7 cellular contexts compared by ENCODE assay signal in the genomic region with DNA sequence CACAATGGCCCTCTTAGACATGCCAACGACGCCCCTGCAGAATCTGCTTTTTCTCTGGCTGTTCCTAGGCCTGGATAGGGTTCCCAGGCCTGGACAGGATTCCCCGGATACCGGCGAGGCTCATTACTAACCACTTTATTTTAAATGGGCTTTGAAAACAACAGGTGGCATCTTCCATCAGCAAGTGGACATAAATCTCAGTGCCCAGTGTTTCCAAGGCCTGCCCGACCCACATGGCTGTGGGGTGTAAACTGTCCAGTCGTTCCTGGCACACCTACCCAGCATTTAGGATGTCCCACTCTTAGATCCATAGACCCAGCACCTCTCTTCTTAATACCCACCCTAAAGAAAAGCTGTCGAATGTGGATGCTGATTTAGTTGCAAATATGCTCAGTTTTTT. TPM values are rescaled to one million over a fixed set of nuclear protein-coding genes. Genes with fewer than 3 reads are reported as not detected.
DNase-seq lines count a peak whose midpoint lies in the region; ATAC-seq and TF ChIP-seq lines count a peak whose summit lies in the region.

No MANE protein-coding gene starts in this region.

- H3K9me3 ChIP-seq in HUES64 (ENCODE audit: insufficient read depth, low read depth, low read length), result no peaks in the 10 kb centered on the region
- H3K9me3 ChIP-seq in right cardiac atrium (ENCODE audit: control insufficient read depth, low read length), result peaks cover 2% of the 10 kb centered on the region
- H3K9me3 ChIP-seq in smooth muscle cell (replicated peaks; ENCODE audit: low read depth), result no peaks in the 10 kb centered on the region

- H4K20me1 ChIP-seq in smooth muscle cell (ENCODE audit: low read depth), result no peaks in the 10 kb centered on the region

- peak overlapping the region; percentile 96 for H2AFZ ChIP-seq in smooth muscle cell (ENCODE audit: low read depth)

- ATAC-seq in WTC11, result peak; percentile 9; the same call in 1 of the 2 replicates
- ATAC-seq in right cardiac atrium, result no peak
- no peak for ATAC-seq in HG03025 (IDR thresholded peaks at IDR 0.05; ENCODE audit: low FRiP score, unreplicated experiment)
- ATAC-seq in GM18520 (IDR thresholded peaks at IDR 0.05; ENCODE audit: unreplicated experiment), result no peak
- no peak for ATAC-seq in HG03108 (IDR thresholded peaks at IDR 0.05; ENCODE audit: unreplicated experiment)

- peaks cover 25% of the 10 kb centered on the region for H3K9me3 Mint-ChIP-seq in WTC11

- peaks cover 14% of the 10 kb centered on the region for H3K4me1 ChIP-seq in HUES64 (ENCODE audit: insufficient read depth, low read length)
- no peaks in the 10 kb centered on the region for H3K4me1 ChIP-seq in right cardiac atrium (ENCODE audit: control insufficient read depth, insufficient read depth, low read length)
- H3K4me1 ChIP-seq in smooth muscle cell (ENCODE audit: low read depth), result no peaks in the 10 kb centered on the region

- H3K4me3 Mint-ChIP-seq in WTC11, result peak overlapping the region; percentile 88

- WGBS in HUES64, result 49% methylated on average over 7 of the region's 8 CpGs
- 42% methylated on average over 8 of the region's 8 CpGs for WGBS in right cardiac atrium
- 53% methylated on average over 8 of the region's 8 CpGs for WGBS in smooth muscle cell (ENCODE audit: low lambda C conversion rate)

- peaks cover 10% of the 10 kb centered on the region for H3K27me3 Mint-ChIP-seq in WTC11 (ENCODE audit: low read depth)

- H3K27ac ChIP-seq in HUES64 (ENCODE audit: low read depth, low read length), result no peak overlapping the region
- peak overlapping the region; percentile 61 for H3K27ac ChIP-seq in right cardiac atrium (ENCODE audit: low read length)
- H3K27ac ChIP-seq in smooth muscle cell (ENCODE audit: low read depth), result no peak overlapping the region

- H3K79me2 ChIP-seq in smooth muscle cell (ENCODE audit: low read depth), result no peaks in the 10 kb centered on the region

- TF ChIP-seq CTCF in WTC11 (IDR thresholded peaks at IDR 0.05) (no peak), smooth muscle cell (IDR thresholded peaks at IDR 0.05; ENCODE audit: borderline replicate concordance, insufficient read depth, poor library complexity, severe bottlenecking) (no peak)

- peaks cover 24% of the 10 kb centered on the region for H3K36me3 Mint-ChIP-seq in WTC11

- H3K36me3 ChIP-seq in HUES64 (ENCODE audit: insufficient read depth, low read length), result no peaks in the 10 kb centered on the region
- no peaks in the 10 kb centered on the region for H3K36me3 ChIP-seq in smooth muscle cell (ENCODE audit: low read depth)

- DNase-seq in WTC11 (ENCODE audit: low spot score) (no peak), right cardiac atrium (no peak), smooth muscle cell (lab: John Stamatoyannopoulos, UW; ENCODE audit: unreplicated experiment) (no peak)

- POLR2A ChIA-PET in WTC11 (lab: Charles Lee), result no interaction called here

- intact Hi-C loops in right cardiac atrium (cut with DNase I), result no loop called here

- H3K4me3 ChIP-seq in HUES64 (ENCODE audit: low read length), result peak overlapping the region; percentile 77
- H3K4me3 ChIP-seq in right cardiac atrium (ENCODE audit: low read length), result peak overlapping the region; percentile 58
- peak overlapping the region; percentile 84 for H3K4me3 ChIP-seq in smooth muscle cell

- H3K27ac Mint-ChIP-seq in WTC11, result no peak overlapping the region

- CTCF ChIA-PET in WTC11 (lab: Charles Lee), result no interaction called here

- H3K4me1 Mint-ChIP-seq in WTC11, result peaks cover 30% of the 10 kb centered on the region

- H3K4me2 ChIP-seq in smooth muscle cell, result peak overlapping the region; percentile 87

- H3K9ac ChIP-seq in HUES64 (ENCODE audit: low read depth, low read length), result peak overlapping the region; percentile 83; the same call in 1 of the 2 replicates
- H3K9ac ChIP-seq in smooth muscle cell (ENCODE audit: low read depth), result no peak overlapping the region

- H3F3A ChIP-seq in smooth muscle cell (ENCODE audit: low read depth), result peaks cover 13% of the 10 kb centered on the region

- H3K27me3 ChIP-seq in HUES64 (ENCODE audit: insufficient read depth, low read length) (peaks cover 15% of the 10 kb centered on the region), right cardiac atrium (ENCODE audit: control insufficient read depth, insufficient read depth) (no peaks in the 10 kb centered on the region), smooth muscle cell (ENCODE audit: low read depth) (no peaks in the 10 kb centered on the region)

TF ChIP-seq in WTC11, 78 proteins besides CTCF, POLR2A, EP300 and RAD21 (continues in another document):
- TF ChIP-seq, protein P1, sequence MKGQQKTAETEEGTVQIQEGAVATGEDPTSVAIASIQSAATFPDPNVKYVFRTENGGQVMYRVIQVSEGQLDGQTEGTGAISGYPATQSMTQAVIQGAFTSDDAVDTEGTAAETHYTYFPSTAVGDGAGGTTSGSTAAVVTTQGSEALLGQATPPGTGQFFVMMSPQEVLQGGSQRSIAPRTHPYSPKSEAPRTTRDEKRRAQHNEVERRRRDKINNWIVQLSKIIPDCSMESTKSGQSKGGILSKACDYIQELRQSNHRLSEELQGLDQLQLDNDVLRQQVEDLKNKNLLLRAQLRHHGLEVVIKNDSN (CRISPR knock-in tag; IDR thresholded peaks at IDR 0.05), result no peak
- TF ChIP-seq, protein P2, sequence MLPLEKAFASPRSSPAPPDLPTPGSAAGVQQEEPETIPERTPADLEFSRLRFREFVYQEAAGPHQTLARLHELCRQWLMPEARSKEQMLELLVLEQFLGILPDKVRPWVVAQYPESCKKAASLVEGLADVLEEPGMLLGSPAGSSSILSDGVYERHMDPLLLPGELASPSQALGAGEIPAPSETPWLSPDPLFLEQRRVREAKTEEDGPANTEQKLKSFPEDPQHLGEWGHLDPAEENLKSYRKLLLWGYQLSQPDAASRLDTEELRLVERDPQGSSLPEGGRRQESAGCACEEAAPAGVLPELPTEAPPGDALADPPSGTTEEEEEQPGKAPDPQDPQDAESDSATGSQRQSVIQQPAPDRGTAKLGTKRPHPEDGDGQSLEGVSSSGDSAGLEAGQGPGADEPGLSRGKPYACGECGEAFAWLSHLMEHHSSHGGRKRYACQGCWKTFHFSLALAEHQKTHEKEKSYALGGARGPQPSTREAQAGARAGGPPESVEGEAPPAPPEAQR (CRISPR knock-in tag; IDR thresholded peaks at IDR 0.05), result no peak
- TF ChIP-seq ELF4 (CRISPR knock-in tag; IDR thresholded peaks at IDR 0.05; ENCODE audit: low read depth), result no peak
- TF ChIP-seq GABPB1 (CRISPR knock-in tag; IDR thresholded peaks at IDR 0.05), result no peak
- TF ChIP-seq, protein P3, sequence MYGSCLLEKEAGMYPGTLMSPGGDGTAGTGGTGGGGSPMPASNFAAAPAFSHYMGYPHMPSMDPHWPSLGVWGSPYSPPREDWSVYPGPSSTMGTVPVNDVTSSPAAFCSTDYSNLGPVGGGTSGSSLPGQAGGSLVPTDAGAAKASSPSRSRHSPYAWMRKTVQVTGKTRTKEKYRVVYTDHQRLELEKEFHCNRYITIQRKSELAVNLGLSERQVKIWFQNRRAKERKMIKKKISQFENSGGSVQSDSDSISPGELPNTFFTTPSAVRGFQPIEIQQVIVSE (CRISPR knock-in tag; IDR thresholded peaks at IDR 0.05; ENCODE audit: borderline replicate concordance), result no peak
- TF ChIP-seq, protein P4, sequence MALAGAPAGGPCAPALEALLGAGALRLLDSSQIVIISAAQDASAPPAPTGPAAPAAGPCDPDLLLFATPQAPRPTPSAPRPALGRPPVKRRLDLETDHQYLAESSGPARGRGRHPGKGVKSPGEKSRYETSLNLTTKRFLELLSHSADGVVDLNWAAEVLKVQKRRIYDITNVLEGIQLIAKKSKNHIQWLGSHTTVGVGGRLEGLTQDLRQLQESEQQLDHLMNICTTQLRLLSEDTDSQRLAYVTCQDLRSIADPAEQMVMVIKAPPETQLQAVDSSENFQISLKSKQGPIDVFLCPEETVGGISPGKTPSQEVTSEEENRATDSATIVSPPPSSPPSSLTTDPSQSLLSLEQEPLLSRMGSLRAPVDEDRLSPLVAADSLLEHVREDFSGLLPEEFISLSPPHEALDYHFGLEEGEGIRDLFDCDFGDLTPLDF (CRISPR knock-in tag; IDR thresholded peaks at IDR 0.05), result no peak
- no peak for TF ChIP-seq TEAD1 (CRISPR knock-in tag; IDR thresholded peaks at IDR 0.05)
- TF ChIP-seq ATF1 (CRISPR knock-in tag; IDR thresholded peaks at IDR 0.05), result no peak
- TF ChIP-seq CBFB (CRISPR knock-in tag; IDR thresholded peaks at IDR 0.05; ENCODE audit: low read depth), result no peak
- no peak for TF ChIP-seq MYBL2 (CRISPR knock-in tag; IDR thresholded peaks at IDR 0.05)
- TF ChIP-seq TCF7 (CRISPR knock-in tag; IDR thresholded peaks at IDR 0.05; ENCODE audit: low read depth), result no peak

RNA-seq across cellular contexts. Expression of a gene that starts 0.9 kb away (rescaled TPM):
- polyA plus RNA-seq in HUES64 (2013, experiment 1 of 2), result 21.1 TPM
- polyA plus RNA-seq in HUES64 (2013, experiment 2 of 2), result 24.5 TPM
- total RNA-seq in WTC11 (2021), result 26.7 to 34.0 TPM (median 27.7 TPM) in 3 replicates
- 10 to 100 TPM; 30.2 to 55.3 (median 49.5) TPM for total RNA-seq in right cardiac atrium
- polyA plus RNA-seq in right cardiac atrium, result 39.9 TPM
- 6.3 and 11.4 TPM in 2 replicates for total RNA-seq in smooth muscle cell
- 12.0 and 12.1 TPM in 2 replicates for polyA plus RNA-seq in smooth muscle cell

RNA-seq across cellular contexts. Expression of a gene that starts 46.7 kb away (rescaled TPM):
- 45.1 TPM for polyA plus RNA-seq in HUES64 (2013, experiment 1 of 2)
- 44.3 TPM for polyA plus RNA-seq in HUES64 (2013, experiment 2 of 2)
- 117 to 122 TPM (median 121 TPM) in 3 replicates for total RNA-seq in WTC11 (2021)
- total RNA-seq in right cardiac atrium, result 100 to 1,000 TPM; 168 to 186 (median 183) TPM
- 75.7 TPM for polyA plus RNA-seq in right cardiac atrium
- 106 and 353 TPM in 2 replicates for total RNA-seq in smooth muscle cell
- 64.2 and 70.0 TPM in 2 replicates for polyA plus RNA-seq in smooth muscle cell

RNA-seq across cellular contexts. Expression of a gene that starts 56.7 kb away (rescaled TPM):
- 505 TPM for polyA plus RNA-seq in HUES64 (2013, experiment 1 of 2)
- polyA plus RNA-seq in HUES64 (2013, experiment 2 of 2), result 454 TPM
- 481 to 548 TPM (median 496 TPM) in 3 replicates for total RNA-seq in WTC11 (2021)
- total RNA-seq in right cardiac atrium, result 100 to 1,000 TPM in 2 of 4 donors, 10 to 100 TPM in 2; 84.0 to 103 (median 98.1) TPM
- polyA plus RNA-seq in right cardiac atrium, result 98.9 TPM
- total RNA-seq in smooth muscle cell, result 188 and 198 TPM in 2 replicates
- 146 and 172 TPM in 2 replicates for polyA plus RNA-seq in smooth muscle cell

RNA-seq across cellular contexts. Expression of a gene that starts 57.1 kb away (rescaled TPM):
- polyA plus RNA-seq in HUES64 (2013, experiment 1 of 2), result 10.6 TPM
- 11.5 TPM for polyA plus RNA-seq in HUES64 (2013, experiment 2 of 2)
- total RNA-seq in WTC11 (2021), result 10.3 to 15.7 TPM (median 11.8 TPM) in 3 replicates
- total RNA-seq in right cardiac atrium, result 10 to 100 TPM; 11.5 to 25.2 (median 15.4) TPM
- 15.7 TPM for polyA plus RNA-seq in right cardiac atrium
- total RNA-seq in smooth muscle cell, result 15.8 and 20.1 TPM in 2 replicates
- polyA plus RNA-seq in smooth muscle cell, result 6.9 and 9.8 TPM in 2 replicates
